ENCODE assay signal across 9 cellular contexts in the genomic region with DNA sequence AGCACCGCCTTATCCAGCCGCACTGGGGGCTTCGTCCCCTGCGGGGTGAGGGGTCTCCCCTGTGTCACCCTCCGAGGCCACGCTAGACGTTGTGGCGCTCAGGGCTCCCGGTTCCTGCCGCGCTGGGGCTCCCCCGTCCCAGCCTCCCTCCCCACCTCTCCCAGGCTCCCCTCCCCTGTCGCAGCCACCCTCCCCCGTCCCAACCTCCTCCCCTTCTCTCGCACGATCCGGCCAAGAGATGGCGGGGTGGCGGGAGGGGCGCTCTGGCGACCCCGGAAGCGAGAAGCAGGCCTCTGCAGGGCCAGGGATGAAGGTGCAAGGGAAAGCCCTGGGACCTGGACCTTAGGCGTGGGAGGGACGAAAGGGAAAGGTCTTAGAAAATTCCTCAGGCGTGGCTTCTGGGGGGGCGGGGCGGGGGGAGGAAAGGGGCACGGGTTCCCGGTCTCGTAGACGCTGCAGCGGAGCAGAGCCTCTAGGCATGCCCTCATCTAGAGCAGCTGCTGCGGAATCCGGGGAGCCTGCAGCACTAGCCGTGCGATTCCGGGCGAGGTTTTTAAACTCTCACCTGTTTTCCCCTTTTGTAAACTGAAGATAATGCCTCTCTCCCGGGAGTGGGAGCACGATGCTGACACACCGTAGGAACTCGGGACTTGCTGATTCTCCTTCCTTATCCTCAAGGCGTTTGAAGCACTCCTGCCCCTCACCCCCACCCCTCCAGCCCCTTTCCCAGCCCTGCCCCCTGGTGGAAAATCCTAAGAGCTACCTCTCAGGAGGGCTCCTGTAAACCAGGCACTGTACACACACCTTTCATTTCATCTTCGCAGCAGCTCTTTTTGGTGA. TPM values are rescaled to one million over a fixed set of nuclear protein-coding genes. Genes with fewer than 3 reads are reported as not detected.
A peak's percentile ranks its signal among the peaks of the same experiment; 100 is the strongest.
DNase-seq lines count a peak whose midpoint lies in the region; ATAC-seq and TF ChIP-seq lines count a peak whose summit lies in the region.
"Had no signal": no experiment of that assay in that cellular context is flagged by ENCODE, and none has a peak within 500 bp of the region (broad histone marks: within the 10 kb centered on the region; RNA-seq: fewer than 3 reads in every experiment).

No MANE protein-coding gene starts in this region.

- H3K4me3 Mint-ChIP-seq in GM23338 = peak overlapping the region; percentile 77
- peak overlapping the region; percentile 75 to 76 for H3K4me3 Mint-ChIP-seq in effector memory CD8-positive, alpha-beta T cell

- H3K4me1 Mint-ChIP-seq in GM23338 = peaks cover 34% of the 10 kb centered on the region
- H3K4me1 Mint-ChIP-seq in effector memory CD8-positive, alpha-beta T cell (ENCODE audit: low read depth in 2 of 2) = peaks cover 5 to 18% of the 10 kb centered on the region in 2 donors

- WGBS in thymus = 3% methylated on average over 45 of the region's 45 CpGs

- H3K9me3 ChIP-seq in mucosa of rectum (ENCODE audit: control insufficient read depth in 2 of 2, low read length in 2 of 2) (no peaks in the 10 kb centered on the region), thymus (ENCODE audit: control insufficient read depth) (peaks cover 1% of the 10 kb centered on the region)

- ATAC-seq in GM23338 = peak; percentile 51
- ATAC-seq in effector memory CD8-positive, alpha-beta T cell (replicated peaks) = peak; percentile 73

- H3F3A ChIP-seq in GM23338 (replicated peaks; ENCODE audit: low read depth) = peaks cover 24% of the 10 kb centered on the region; the same call in 1 of the 2 replicates

- peaks cover 79% of the 10 kb centered on the region for H3K27me3 ChIP-seq in GM23338 (ENCODE audit: insufficient read depth)
- no peaks in the 10 kb centered on the region for H3K27me3 ChIP-seq in mucosa of rectum (ENCODE audit: control insufficient read depth in 2 of 2, insufficient read depth in 2 of 2, low read length in 2 of 2)
- H3K27me3 ChIP-seq in thymus (ENCODE audit: control insufficient read depth, insufficient read depth) = peaks cover 8% of the 10 kb centered on the region

- H3K4me2 ChIP-seq in GM23338 = peak overlapping the region; percentile 84

- H3K36me3 ChIP-seq in GM23338 (ENCODE audit: insufficient read depth) (no peaks in the 10 kb centered on the region), mucosa of rectum (ENCODE audit: control insufficient read depth in 2 of 2, insufficient read depth in 2 of 2, low read length in 2 of 2) (no peaks in the 10 kb centered on the region), thymus (ENCODE audit: control insufficient read depth, insufficient read depth) (no peaks in the 10 kb centered on the region)

- peaks cover 68% of the 10 kb centered on the region for H3K27me3 Mint-ChIP-seq in GM23338 (ENCODE audit: insufficient read depth, low read depth, poor library complexity)
- H3K27me3 Mint-ChIP-seq in effector memory CD8-positive, alpha-beta T cell = peaks cover 10 to 74% of the 10 kb centered on the region in 2 donors

- H3K4me3 ChIP-seq in GM23338 (peak overlapping the region; percentile 68), mucosa of rectum (ENCODE audit: low read length in 2 of 2) (peak overlapping the region; percentile 61 to 64), thymus (ENCODE audit: low read length) (peak overlapping the region; percentile 63)

- H3K27ac ChIP-seq in GM23338 (ENCODE audit: low read depth) (no peak overlapping the region), mucosa of rectum (ENCODE audit: low read depth in 2 of 2, low read length in 2 of 2) (peak overlapping the region; percentile 26 to 53), thymus (ENCODE audit: low read depth) (peak overlapping the region; percentile 77)

- H3K79me2 ChIP-seq in GM23338 (replicated peaks; ENCODE audit: insufficient read depth) = no peaks in the 10 kb centered on the region

- H3K4me1 ChIP-seq in GM23338 (ENCODE audit: insufficient read depth) (peaks cover 37% of the 10 kb centered on the region), mucosa of rectum (ENCODE audit: control insufficient read depth in 2 of 2, insufficient read depth in 2 of 2, low read length in 2 of 2) (peaks cover 6 to 7% of the 10 kb centered on the region in 2 donors), thymus (ENCODE audit: control insufficient read depth, insufficient read depth, low read length) (peaks cover 4% of the 10 kb centered on the region)

- peak; percentile 64 to 66 for TF ChIP-seq CTCF in GM23338 (conservative IDR thresholded peaks at IDR 0.05; ENCODE audit: low read depth in 2 of 2)

- H3K9me3 Mint-ChIP-seq in GM23338 = peaks cover 6% of the 10 kb centered on the region; the same call in 2 of the 3 replicates
- no peaks in the 10 kb centered on the region for H3K9me3 Mint-ChIP-seq in effector memory CD8-positive, alpha-beta T cell

- no peak overlapping the region for H3K27ac Mint-ChIP-seq in GM23338
- H3K27ac Mint-ChIP-seq in effector memory CD8-positive, alpha-beta T cell = peak overlapping the region in 1 of 2 donors; percentile 51

- DNase-seq in GM03348 (ENCODE audit: low spot score) = peak; percentile 73
- peak; percentile 84 for DNase-seq in GM23338 (ENCODE audit: low spot score)
- peak; percentile 77 for DNase-seq in NCI-H1092 treated with DMSO at 0.1 percent for 48 hours (lab: John Stamatoyannopoulos, UW)
- DNase-seq in activated CD4-positive, alpha-beta T cell treated with anti-CD3 and anti-CD28 coated beads for 48 hours = peak; percentile 60
- DNase-seq in effector memory CD8-positive, alpha-beta T cell = peak; percentile 17 to 35 (median 24)
- no peak for DNase-seq in ureter (ENCODE audit: low spot score)

- H3K9ac ChIP-seq in mucosa of rectum (ENCODE audit: low read depth in 1 of 2, low read length in 2 of 2) = peak overlapping the region; percentile 28 to 38

- H3K9me2 ChIP-seq in GM23338 (ENCODE audit: insufficient read depth) = no peaks in the 10 kb centered on the region

- H3K36me3 Mint-ChIP-seq in GM23338 (ENCODE audit: low read depth) = no peaks in the 10 kb centered on the region; the same call in 2 of the 3 replicates
- no peaks in the 10 kb centered on the region for H3K36me3 Mint-ChIP-seq in effector memory CD8-positive, alpha-beta T cell (ENCODE audit: insufficient read depth)

- H4K20me1 ChIP-seq in GM23338 (replicated peaks; ENCODE audit: insufficient read depth) = peaks cover 9% of the 10 kb centered on the region

- H2AFZ ChIP-seq in GM23338 = peak overlapping the region; percentile 91

RNA-seq across cellular contexts. Expression of gene KCNJ5, which starts 14.4 kb away (rescaled TPM):
- total RNA-seq in GM23338 (2014; rRNA removed; shearing (Covaris generic)) = not detected in 2 replicates
- polyA plus RNA-seq in GM23338 (2016; fragmentation: Nextera tagmentation; extraction: Ambion mirVana) (not detected in 2 replicates), thymus (0.55 TPM)
- total RNA-seq in ureter = 0.94 TPM

RNA-seq across cellular contexts. Expression of gene TP53AIP1, which starts 37.1 kb away (rescaled TPM):
- 0.07 TPM in 1 of 2 replicates, not detected in the other for total RNA-seq in GM23338 (2014; rRNA removed; shearing (Covaris generic))
- polyA plus RNA-seq in GM23338 (2016; fragmentation: Nextera tagmentation; extraction: Ambion mirVana) = not detected in 2 replicates
- 1.6 TPM for polyA plus RNA-seq in thymus
- 0.49 TPM for total RNA-seq in ureter

RNA-seq across cellular contexts. Expression of gene KCNJ1, which starts 38.5 kb away (rescaled TPM):
- total RNA-seq in GM23338 (2014; rRNA removed; shearing (Covaris generic)) = not detected in 2 replicates
- polyA plus RNA-seq in GM23338 (2016; fragmentation: Nextera tagmentation; extraction: Ambion mirVana) = 0.16 and 0.42 TPM in 2 replicates
- 0.18 TPM for polyA plus RNA-seq in thymus
- not detected for total RNA-seq in ureter
- total RNA-seq: frontal cortex had no signal
